1 cellular context compared by ENCODE assay signal in genomic region chr18:23066060-23066459, GRCh38.
TF ChIP-seq lines count a peak whose summit lies in the region.

No MANE protein-coding gene starts in this region.

TF ChIP-seq in WTC11, 78 proteins besides CTCF, POLR2A, EP300 and RAD21 (continued from another document):
- TF ChIP-seq ATF6 (CRISPR knock-in tag; IDR thresholded peaks at IDR 0.05): no peak
- TF ChIP-seq MAX (CRISPR knock-in tag; IDR thresholded peaks at IDR 0.05): no peak
- TF ChIP-seq MXD4 (CRISPR knock-in tag; IDR thresholded peaks at IDR 0.05; ENCODE audit: borderline replicate concordance): no peak
- no peak for TF ChIP-seq ZBTB43 (CRISPR knock-in tag; IDR thresholded peaks at IDR 0.05)
TF ChIP-seq in WTC11: peak in this region for 0.
